12 cellular contexts compared by ENCODE assay signal in the genomic region with DNA sequence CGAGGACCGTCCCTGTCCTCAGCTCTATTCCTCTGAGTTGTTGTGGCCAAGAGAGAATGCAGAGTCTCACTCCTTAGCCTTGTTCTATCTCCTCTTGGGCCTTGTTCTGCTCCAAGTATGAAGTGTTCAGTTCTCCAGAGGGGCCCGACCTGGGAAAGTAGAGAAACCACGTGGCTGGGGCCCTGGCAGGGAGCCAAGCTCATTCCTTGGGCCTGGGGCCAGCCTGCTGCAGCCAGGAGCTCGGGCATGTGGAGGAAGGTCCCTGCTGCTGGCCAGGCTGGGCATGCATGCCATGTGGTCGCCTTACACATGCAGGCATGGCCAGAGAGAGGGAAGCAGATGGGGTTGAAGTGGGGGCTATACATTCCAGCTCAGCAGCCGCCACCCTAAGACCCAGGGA.
DNase-seq lines count a peak whose midpoint lies in the region; TF ChIP-seq lines count a peak whose summit lies in the region.
"Had no signal": no experiment of that assay in that cellular context is flagged by ENCODE, and none has a peak within 500 bp of the region (broad histone marks: within the 10 kb centered on the region; RNA-seq: fewer than 3 reads in every experiment).

No MANE protein-coding gene starts in this region.

- H3K4me2 ChIP-seq in fibroblast of lung (ENCODE audit: extremely low read depth, insufficient read depth, low read length) (no peak overlapping the region), GM23248 (ENCODE audit: unreplicated experiment) (no peak overlapping the region)

- 52 to 54% methylated on average over 7 of the region's 7 CpGs for WGBS in GM23248 (ENCODE audit: low coverage in 1 of 2, low lambda C conversion rate in 2 of 2, missing lambda C conversion rate in 2 of 2), 2 experiments
- 48% methylated on average over 7 of the region's 7 CpGs; no CpG with 5 or more reads in 1 of the 2 donors for WGBS in transverse colon (ENCODE audit: low coverage in 1 of 2), 2 donors

- H3K9me3 Mint-ChIP-seq in activated CD4-positive, alpha-beta memory T cell treated with anti-CD3 and anti-CD28 coated beads for 36 hours: no peaks in the 10 kb centered on the region

- H3K36me3 Mint-ChIP-seq in activated CD4-positive, alpha-beta memory T cell treated with anti-CD3 and anti-CD28 coated beads for 36 hours: no peaks in the 10 kb centered on the region

- H4K20me1 ChIP-seq in fibroblast of lung (ENCODE audit: control insufficient read depth, extremely low read depth, insufficient read depth, low read length) (no peaks in the 10 kb centered on the region), GM23248 (ENCODE audit: insufficient read depth) (no peaks in the 10 kb centered on the region)

- no peak for TF ChIP-seq POLR2A in transverse colon (IDR thresholded peaks at IDR 0.05)

- H3F3A ChIP-seq in GM23248 (ENCODE audit: insufficient read depth): peaks cover 12% of the 10 kb centered on the region

- DNase-seq in AG10803 (ENCODE audit: low read depth): peak; percentile 63
- peak; percentile 56 to 75 for DNase-seq in NCI-H524 (lab: John Stamatoyannopoulos, UW)
- DNase-seq in fibroblast of lung (ENCODE audit: low read depth in 2 of 2): peak; percentile 49 to 63
- peak; percentile 73 for DNase-seq in myocyte (ENCODE audit: low read depth)
- DNase-seq in GM23248: no peak
- no peak for DNase-seq in activated CD4-positive, alpha-beta memory T cell treated with anti-CD3 and anti-CD28 coated beads for 36 hours
- DNase-seq in transverse colon: no peak
- no peak for DNase-seq in NCI-H2171 (lab: John Stamatoyannopoulos, UW)
- DNase-seq: activated CD4-positive, CD25-positive, alpha-beta regulatory T cell treated with anti-CD3 and anti-CD28 coated beads, Interleukin-2, amount 50 U/mL, for 72 hours; activated naive CD4-positive, alpha-beta T cell treated with anti-CD3 and anti-CD28 coated beads, Interleukin-2, amount 50 U/mL, for 16 hours; NCI-H1694; SHP77 had no signal

- no peak for TF ChIP-seq CTCF in AG10803 (conservative IDR thresholded peaks at IDR 0.05; ENCODE audit: low read length)
- TF ChIP-seq CTCF in fibroblast of lung (conservative IDR thresholded peaks at IDR 0.05 in 1 of 2, IDR thresholded peaks at IDR 0.05 in 1 of 2; ENCODE audit: low read depth in 1 of 2, low read length in 2 of 2): no peak
- TF ChIP-seq CTCF in transverse colon (IDR thresholded peaks at IDR 0.05): no peak

- no peak overlapping the region for H3K4me3 ChIP-seq in AG10803 (ENCODE audit: low read length)
- H3K4me3 ChIP-seq in fibroblast of lung (replicated peaks in 1 of 4; ENCODE audit: control extremely low read depth in 1 of 4, insufficient read depth in 1 of 4, low read depth in 3 of 4, low read length in 4 of 4): no peak overlapping the region
- H3K4me3 ChIP-seq in GM23248: no peak overlapping the region
- H3K4me3 ChIP-seq in transverse colon: no peak overlapping the region

- intact Hi-C loops in activated CD4-positive, alpha-beta memory T cell treated with anti-CD3 and anti-CD28 coated beads for 36 hours (cut with micrococcal nuclease): no loop called here
- intact Hi-C loops in transverse colon (cut with DNase I; ENCODE audit: low total_unique reads): no loop called here

- POLR2A ChIA-PET in activated CD4-positive, alpha-beta memory T cell treated with anti-CD3 and anti-CD28 coated beads for 36 hours (lab: Charles Lee): no interaction called here

- H3K27me3 ChIP-seq in fibroblast of lung (ENCODE audit: control insufficient read depth, insufficient read depth, low read length): no peaks in the 10 kb centered on the region
- H3K27me3 ChIP-seq in GM23248 (replicated peaks; ENCODE audit: insufficient read depth): no peaks in the 10 kb centered on the region
- no peaks in the 10 kb centered on the region for H3K27me3 ChIP-seq in transverse colon

- no peak overlapping the region for H3K27ac ChIP-seq in fibroblast of lung (ENCODE audit: insufficient read depth, low read length)
- no peak overlapping the region for H3K27ac ChIP-seq in GM23248
- H3K27ac ChIP-seq in transverse colon: no peak overlapping the region

- H3K4me1 Mint-ChIP-seq in activated CD4-positive, alpha-beta memory T cell treated with anti-CD3 and anti-CD28 coated beads for 36 hours (ENCODE audit: low read depth): no peaks in the 10 kb centered on the region

- in situ Hi-C loops in GM23248 (cut with MboI): no loop called here
- in situ Hi-C loops in transverse colon (cut with MboI; ENCODE audit: low pct_ligation_motif_present in 1 of 4, low pct_unique_long_range_greater_than_20kb in 1 of 4, low sequenced_read_pairs in 3 of 4): no loop called here

- H3K4me1 ChIP-seq in fibroblast of lung (ENCODE audit: control insufficient read depth, extremely low read depth, insufficient read depth, low read length): peaks cover 8% of the 10 kb centered on the region
- peaks cover 9% of the 10 kb centered on the region for H3K4me1 ChIP-seq in GM23248 (ENCODE audit: insufficient read depth)
- peaks cover 0 to 9% (median 3%) of the 10 kb centered on the region in 4 donors for H3K4me1 ChIP-seq in transverse colon

- H3K9ac ChIP-seq in fibroblast of lung (ENCODE audit: insufficient read depth, low read length) (no peak overlapping the region), GM23248 (no peak overlapping the region)

- H3K36me3 ChIP-seq in fibroblast of lung (ENCODE audit: control insufficient read depth, insufficient read depth, low read length): no peaks in the 10 kb centered on the region
- H3K36me3 ChIP-seq in GM23248 (ENCODE audit: low read depth): no peaks in the 10 kb centered on the region
- no peaks in the 10 kb centered on the region for H3K36me3 ChIP-seq in transverse colon

- H2AFZ ChIP-seq in fibroblast of lung (ENCODE audit: low read length): no peak overlapping the region
- H2AFZ ChIP-seq in GM23248: no peak overlapping the region

- CTCF ChIA-PET in activated CD4-positive, alpha-beta memory T cell treated with anti-CD3 and anti-CD28 coated beads for 36 hours (lab: Charles Lee): interaction anchor here (1.5 kb wide), 1 partner anchor 108 kb away, joined by 4 read pairs; no protein-coding TSS in a partner anchor

- H3K4me3 Mint-ChIP-seq in activated CD4-positive, alpha-beta memory T cell treated with anti-CD3 and anti-CD28 coated beads for 36 hours: no peak overlapping the region

- H3K27me3 Mint-ChIP-seq in activated CD4-positive, alpha-beta memory T cell treated with anti-CD3 and anti-CD28 coated beads for 36 hours: no peaks in the 10 kb centered on the region

- H3K9me2 ChIP-seq in GM23248 (ENCODE audit: insufficient read depth): no peaks in the 10 kb centered on the region

- H3K79me2 ChIP-seq in fibroblast of lung (ENCODE audit: control insufficient read depth, insufficient read depth, low read length): no peaks in the 10 kb centered on the region
- no peaks in the 10 kb centered on the region for H3K79me2 ChIP-seq in GM23248 (ENCODE audit: insufficient read depth)

- no peak overlapping the region for H3K27ac Mint-ChIP-seq in activated CD4-positive, alpha-beta memory T cell treated with anti-CD3 and anti-CD28 coated beads for 36 hours

- no peak for TF ChIP-seq EP300 in transverse colon (IDR thresholded peaks at IDR 0.05; ENCODE audit: low read depth)

- H3K9me3 ChIP-seq in fibroblast of lung (ENCODE audit: control insufficient read depth, insufficient read depth, low read depth, low read length) (no peaks in the 10 kb centered on the region), GM23248 (ENCODE audit: low read depth) (no peaks in the 10 kb centered on the region), transverse colon (no peaks in the 10 kb centered on the region)

Comparison
In these comparisons a context has a peak if more than half of its experiments do, and no peak if none do; other contexts are left out.
1. DNase-seq: peak in AG10803 (single experiment), NCI-H524 (2 of 2), fibroblast of lung (2 of 2) and myocyte (single experiment); none in GM23248 (single experiment), activated CD4-positive, alpha-beta memory T cell treated with anti-CD3 and anti-CD28 coated beads for 36 hours (single experiment), transverse colon (single experiment) and NCI-H2171 (single experiment).